ENCODE assay signal across 26 cellular contexts in the genomic region with DNA sequence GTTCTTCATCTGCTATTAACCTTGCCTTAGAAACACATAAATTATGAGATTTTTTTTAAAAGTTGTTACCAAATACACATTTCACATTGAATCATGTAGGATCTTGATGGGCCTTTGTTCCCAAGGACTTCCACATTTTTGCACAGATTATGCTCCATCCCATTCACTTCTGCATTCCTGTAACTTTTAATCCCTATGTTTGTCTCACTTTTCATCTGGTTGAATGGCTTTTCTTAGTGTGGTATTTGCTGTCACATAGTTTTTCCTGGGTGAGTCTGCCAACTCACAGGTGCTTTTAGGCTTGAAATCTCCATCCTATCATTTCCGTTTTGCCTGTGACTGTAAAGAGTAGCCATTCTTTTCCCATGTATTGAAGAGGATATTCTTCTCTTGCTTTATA.
"Had no signal": no experiment of that assay in that cellular context is flagged by ENCODE, and none has a peak within 500 bp of the region (broad histone marks: within the 10 kb centered on the region; RNA-seq: fewer than 3 reads in every experiment).

No MANE protein-coding gene starts in this region.

- H3K9ac ChIP-seq: parathyroid adenoma had no signal

- H3K79me2 ChIP-seq: hepatocyte, parathyroid adenoma had no signal

- H2AFZ ChIP-seq: hepatocyte, parathyroid adenoma had no signal

- H3K27me3 ChIP-seq: heart right ventricle, hepatocyte, neutrophil, suprapubic skin, tibial artery, upper lobe of right lung had no signal

- H3K9me3 ChIP-seq: heart right ventricle, left ventricle myocardium inferior, neutrophil, suprapubic skin, thoracic aorta, tibial artery, upper lobe of right lung had no signal

- H3K4me3 Mint-ChIP-seq: mesothelial cell of epicardium; naive B cell; natural killer cell; stimulated activated naive CD8-positive, alpha-beta T cell treated with anti-CD3 and anti-CD28 coated beads, Interleukin-15, Interleukin-2, amounts not matched to agents 100 ng/mL and 50 ng/mL, for 24 hours had no signal

- H3K4me3 ChIP-seq: heart right ventricle, hepatocyte, left ventricle myocardium inferior, lung, skin epidermis, suprapubic skin, thoracic aorta, tibial artery, upper lobe of right lung had no signal

- ATAC-seq: heart right ventricle, natural killer cell, right cardiac atrium, sciatic nerve, upper lobe of right lung had no signal

- DNase-seq: heart right ventricle; islet precursor cell; left ventricle myocardium inferior; mesendoderm; naive B cell; natural killer cell; occipital lobe; right cardiac atrium; stimulated activated CD4-positive, alpha-beta T cell treated with anti-CD3 and anti-CD28 coated beads, Interleukin-12 subunit alpha, Interleukin-12 subunit beta, amount 100 ng/mL, for 4 hours; stimulated activated CD4-positive, alpha-beta T cell treated with anti-CD3 and anti-CD28 coated beads, Interleukin-15, amount 100 ng/mL, for 24 hours; stimulated activated CD4-positive, alpha-beta T cell treated with anti-CD3 and anti-CD28 coated beads, Interleukin-2, amount 100 ng/mL, for 24 hours; stimulated activated CD4-positive, alpha-beta T cell treated with anti-CD3 and anti-CD28 coated beads, Interleukin-4, amount 100 ng/mL, for 1 hour; stimulated activated naive CD4-positive, alpha-beta T cell; tibial artery; trophoblast cell; upper lobe of right lung had no signal

- H3K27ac Mint-ChIP-seq: mesothelial cell of epicardium; naive B cell; natural killer cell; stimulated activated naive CD8-positive, alpha-beta T cell treated with anti-CD3 and anti-CD28 coated beads, Interleukin-15, Interleukin-2, amounts not matched to agents 100 ng/mL and 50 ng/mL, for 24 hours had no signal

- H3K27ac ChIP-seq: heart right ventricle, hepatocyte, left ventricle myocardium inferior, neutrophil, parathyroid adenoma, skin epidermis, suprapubic skin, thoracic aorta, tibial artery, upper lobe of right lung had no signal

- H3K4me2 ChIP-seq: hepatocyte had no signal

- H3K4me1 ChIP-seq: parathyroid adenoma, suprapubic skin, upper lobe of right lung had no signal

- H3K9me3 Mint-ChIP-seq: mesothelial cell of epicardium; naive B cell; natural killer cell; stimulated activated naive CD8-positive, alpha-beta T cell treated with anti-CD3 and anti-CD28 coated beads, Interleukin-15, Interleukin-2, amounts not matched to agents 100 ng/mL and 50 ng/mL, for 24 hours had no signal

- H3K4me1 Mint-ChIP-seq: naive B cell, natural killer cell had no signal

- H3K27me3 Mint-ChIP-seq: naive B cell; stimulated activated naive CD8-positive, alpha-beta T cell treated with anti-CD3 and anti-CD28 coated beads, Interleukin-15, Interleukin-2, amounts not matched to agents 100 ng/mL and 50 ng/mL, for 24 hours had no signal
